ENCODE assay signal across 9 cellular contexts in genomic region chr19:55676889-55677505, GRCh38. TPM values are rescaled to one million over a fixed set of nuclear protein-coding genes. Genes with fewer than 3 reads are reported as not detected.
DNase-seq lines count a peak whose midpoint lies in the region; ATAC-seq, FAIRE-seq and TF ChIP-seq lines count a peak whose summit lies in the region.
"Had no signal": no experiment of that assay in that cellular context is flagged by ENCODE, and none has a peak within 500 bp of the region (broad histone marks: within the 10 kb centered on the region; RNA-seq: fewer than 3 reads in every experiment).

No MANE protein-coding gene starts in this region.

- ATAC-seq in GM23338 (no peak), GM12878 (no peak)

- no peaks in the 10 kb centered on the region for H3K9me3 ChIP-seq in GM12878 (replicated peaks; ENCODE audit: control insufficient read depth, insufficient read depth, low read length)
- no peaks in the 10 kb centered on the region for H3K9me3 ChIP-seq in mucosa of stomach (ENCODE audit: control insufficient read depth, low read length)

- H3K4me1 ChIP-seq in ACC112 (ENCODE audit: control insufficient read depth, insufficient read depth, low read length, unreplicated experiment) (peaks cover 49% of the 10 kb centered on the region), GM23338 (ENCODE audit: insufficient read depth) (peaks cover 30% of the 10 kb centered on the region), GM12878 (ENCODE audit: control insufficient read depth, insufficient read depth, low read length) (peaks cover 29% of the 10 kb centered on the region), mucosa of stomach (ENCODE audit: control insufficient read depth, insufficient read depth, low read length) (peaks cover 53% of the 10 kb centered on the region)

- peak overlapping the region; percentile 96 for H3K4me3 Mint-ChIP-seq in GM23338

- TF ChIP-seq RAD21 in GM12878 (IDR thresholded peaks at IDR 0.05; ENCODE audit: insufficient read depth, low read depth, low read length): no peak

- DNase-seq in GM23338 (ENCODE audit: low spot score) (no peak), GM12878 (ENCODE audit: low read depth, low spot score) (no peak), NCI-H1105 (lab: John Stamatoyannopoulos, UW) (no peak), GM13976 (ENCODE audit: low spot score) (no peak), foreskin melanocyte (no peak)
- no peak for DNase-seq in activated CD4-positive, CD25-positive, alpha-beta regulatory T cell treated with anti-CD3 and anti-CD28 coated beads, Interleukin-2, amount 50 U/mL, for 72 hours
- DNase-seq: NCI-H510A treated with DMSO at 0.1 percent for 48 hours had no signal

- H3K4me3 ChIP-seq in ACC112 (ENCODE audit: low read depth, low read length) (peak overlapping the region; percentile 98), GM23338 (peak overlapping the region; percentile 96; the same call in 1 of the 2 replicates), GM12878 (peak overlapping the region; percentile 92), mucosa of stomach (ENCODE audit: low read length) (peak overlapping the region; percentile 16)

- FAIRE-seq in GM12878 (lab: Jason Lieb, UNC): no peak

- H3K27ac ChIP-seq in ACC112 (ENCODE audit: low read depth, low read length): no peak overlapping the region
- H3K27ac ChIP-seq in GM23338 (ENCODE audit: low read depth): no peak overlapping the region
- peak overlapping the region; percentile 94 for H3K27ac ChIP-seq in GM12878 (ENCODE audit: control insufficient read depth, insufficient read depth)

- POLR2A ChIA-PET in GM12878 (lab: Charles Lee): interaction anchor here (0.8 to 1.8 kb wide), 7 partner anchors 18 to 78 kb away, joined by 3 to 7 read pairs (median 5); partner anchors contain the start of genes U2AF2, ZNF581 and ZNF865

- no peak overlapping the region; the same call in 1 of the 2 replicates for H3K27ac Mint-ChIP-seq in GM23338

- peaks cover 20% of the 10 kb centered on the region for H3K27me3 Mint-ChIP-seq in GM23338 (ENCODE audit: insufficient read depth, low read depth, poor library complexity)

- peaks cover 26% of the 10 kb centered on the region; the same call in 1 of the 2 replicates for H3F3A ChIP-seq in GM23338 (replicated peaks; ENCODE audit: low read depth)

- H3K9me2 ChIP-seq in GM23338 (ENCODE audit: insufficient read depth): no peaks in the 10 kb centered on the region

- H3K4me2 ChIP-seq in GM23338: 0 out of 2 replicates have a peak overlapping the region, but pooled peaks have one; percentile 98
- H3K4me2 ChIP-seq in GM12878 (ENCODE audit: control insufficient read depth, insufficient read depth): peak overlapping the region; percentile 100

- in situ Hi-C loops in GM12878 (cut with MboI): loop anchor here (5.0 kb wide), 1 partner anchor 130 kb away; no protein-coding TSS in a partner anchor
- in situ Hi-C loops in GM13976 (cut with MboI; ENCODE audit: low sequenced_read_pairs, unreplicated experiment): no loop called here

- RAD21 ChIA-PET in GM12878 (lab: Charles Lee; ENCODE audit: unreplicated experiment): interaction anchor here (1.0 to 2.0 kb wide), 5 partner anchors 20 to 47 kb away, joined by 4 to 9 read pairs (median 6); partner anchors contain the start of gene U2AF2

- intact Hi-C loops in GM12878 (cut with micrococcal nuclease; ENCODE audit: unreplicated experiment): loop anchor here (5.0 kb wide), 2 partner anchors 35 to 655 kb away; partner anchors contain the start of genes ZNF580 and ZNF581

- TF ChIP-seq CTCF in GM23338 (conservative IDR thresholded peaks at IDR 0.05; ENCODE audit: low read depth in 2 of 2): no peak
- TF ChIP-seq CTCF in GM12878 (IDR thresholded peaks at IDR 0.05 in 2 of 3, conservative IDR thresholded peaks at IDR 0.05 in 1 of 3; ENCODE audit: control insufficient read depth in 2 of 3, extremely low read depth in 1 of 3, insufficient read depth in 1 of 3, low read depth in 3 of 3, low read length in 3 of 3): no peak
- TF ChIP-seq CTCF in GM13976 (IDR thresholded peaks at IDR 0.05; ENCODE audit: borderline replicate concordance, control extremely low read depth, extremely low read depth, insufficient read depth, missing control alignments): no peak

- TF ChIP-seq EP300 in GM12878 (IDR thresholded peaks at IDR 0.05; ENCODE audit: borderline replicate concordance in 1 of 2, control insufficient read depth in 1 of 2, low read depth in 2 of 2, low read length in 2 of 2): no peak

- CTCF ChIA-PET in GM12878 (lab: Yijun Ruan, JAX): interaction anchor here (0.8 to 3.3 kb wide), 7 partner anchors 23 to 173 kb away, joined by 3 to 14 read pairs (median 5); partner anchors contain the start of genes CCDC106 and U2AF2

- WGBS in GM12878 (ENCODE audit: insufficient coverage, insufficient replicate concordance, low lambda C conversion rate, missing lambda C conversion rate): 0% methylated on average over 7 of the region's 7 CpGs

- TF ChIP-seq POLR2A in GM12878 (IDR thresholded peaks at IDR 0.05; ENCODE audit: low read depth, low read length): no peak

- H3K36me3 ChIP-seq in ACC112 (ENCODE audit: insufficient read depth, low read length): peaks cover 7% of the 10 kb centered on the region; the same call in 1 of the 2 replicates
- peaks cover 8% of the 10 kb centered on the region; the same call in 1 of the 2 replicates for H3K36me3 ChIP-seq in GM23338 (ENCODE audit: insufficient read depth)
- peaks cover 15 to 20% of the 10 kb centered on the region in 2 experiments for H3K36me3 ChIP-seq in GM12878 (ENCODE audit: control insufficient read depth in 2 of 2, insufficient read depth in 2 of 2, low read length in 1 of 2)
- H3K36me3 ChIP-seq in mucosa of stomach (ENCODE audit: control insufficient read depth, insufficient read depth, low read length): peaks cover 32% of the 10 kb centered on the region

- no peaks in the 10 kb centered on the region for H3K27me3 ChIP-seq in ACC112 (ENCODE audit: insufficient read depth, low read length)
- H3K27me3 ChIP-seq in GM23338 (ENCODE audit: insufficient read depth): no peaks in the 10 kb centered on the region
- H3K27me3 ChIP-seq in GM12878 (replicated peaks in 1 of 2; ENCODE audit: control insufficient read depth in 2 of 2, insufficient read depth in 2 of 2, low read length in 1 of 2): no peaks in the 10 kb centered on the region
- H3K27me3 ChIP-seq in mucosa of stomach (ENCODE audit: control insufficient read depth, insufficient read depth, low read length): no peaks in the 10 kb centered on the region

- no TSS peak for BruUV-seq in GM12878 (replicated peaks; lab: Mats Ljungman, UMichigan)

- peaks cover 4% of the 10 kb centered on the region; the same call in 2 of the 3 replicates for H3K9me3 Mint-ChIP-seq in GM23338

- H3K36me3 Mint-ChIP-seq in GM23338 (ENCODE audit: low read depth): peaks cover 50% of the 10 kb centered on the region

- peaks cover 48% of the 10 kb centered on the region for H4K20me1 ChIP-seq in GM23338 (replicated peaks; ENCODE audit: insufficient read depth)
- peaks cover 6% of the 10 kb centered on the region; the same call in 1 of the 2 replicates for H4K20me1 ChIP-seq in GM12878 (ENCODE audit: control insufficient read depth, insufficient read depth)

- H2AFZ ChIP-seq in ACC112 (ENCODE audit: low read length, unreplicated experiment): no peak overlapping the region
- H2AFZ ChIP-seq in GM23338: no peak overlapping the region
- H2AFZ ChIP-seq in GM12878 (ENCODE audit: control insufficient read depth, low read depth, low read length): no peak overlapping the region

- H3K4me1 Mint-ChIP-seq in GM23338: peaks cover 25% of the 10 kb centered on the region

- SMC1A ChIA-PET in GM12878 (lab: Charles Lee; ENCODE audit: uncharacterized antibody, unreplicated experiment): interaction anchor here (0.6 to 3.0 kb wide), 5 partner anchors 20 to 1207 kb away, joined by 3 to 11 read pairs (median 3); partner anchors contain the start of gene U2AF2

- peak overlapping the region; percentile 97 for H3K9ac ChIP-seq in GM12878 (ENCODE audit: control insufficient read depth, insufficient read depth, low read length)
- H3K9ac ChIP-seq in mucosa of stomach (ENCODE audit: low read length): peak overlapping the region; percentile 91

- H3K79me2 ChIP-seq in ACC112 (ENCODE audit: control insufficient read depth, insufficient read depth, low read length, unreplicated experiment) (peaks cover 77% of the 10 kb centered on the region), GM23338 (replicated peaks; ENCODE audit: insufficient read depth) (peaks cover 62% of the 10 kb centered on the region), GM12878 (ENCODE audit: control insufficient read depth, insufficient read depth, low read length) (peaks cover 62% of the 10 kb centered on the region)

RNA-seq across cellular contexts. Expression of gene EPN1, which starts 2.0 kb away (rescaled TPM):
- 208 and 223 TPM in 2 replicates for total RNA-seq in GM23338 (2014; rRNA removed; shearing (Covaris generic))
- polyA plus RNA-seq in GM23338 (2016; fragmentation: Nextera tagmentation; extraction: Ambion mirVana) (47.1 and 48.9 TPM in 2 replicates), GM12878 (2011; rRNA removed) (3.4 and 9.3 TPM in 2 replicates), GM12878 (2014; fragmentation: Illumina TruSeq; extraction: Trizol) (2.0 and 6.8 TPM in 2 replicates), GM12878 (2014; fragmentation: Nextera tagmentation; extraction: Ambion mirVana) (under 1 TPM; 0.11 to 0.16 TPM), GM12878 (2014; rRNA removed) (36.9 and 47.0 TPM in 2 replicates), GM12878 (2016; fragmentation: Nextera tagmentation; extraction: Ambion mirVana) (10 to 100 TPM; 21.8 to 22.1 TPM)
- 21.7 and 25.6 TPM in 2 replicates for total RNA-seq in GM12878 (2013; cell fraction: nucleolus; rRNA removed)
- total RNA-seq in GM12878 (2014; rRNA removed) (7.7 and 12.0 TPM in 2 replicates), GM12878 (2014; rRNA removed; fragmentation: Illumina TruSeq; extraction: Trizol) (4.7 and 6.2 TPM in 2 replicates), GM12878 (2021) (79.8 and 88.5 TPM in 2 replicates)
- polyA plus RNA-seq in GM12878 (2011; ENCODE audit: low read depth): 7.1 TPM
- 18.3 and 23.2 TPM in 2 replicates for polyA plus RNA-seq in GM12878 (2011; cell fraction: cytosol; rRNA removed)
- polyA plus RNA-seq in GM12878 (2011; cell fraction: nucleus; rRNA removed): 35.8 and 58.4 TPM in 2 replicates
- 28.6 and 36.3 TPM in 2 replicates for polyA plus RNA-seq in GM12878 (2012)
- polyA minus RNA-seq in GM12878 (2011; rRNA and poly(A)+ RNA removed): 19.7 and 22.3 TPM in 2 replicates
- polyA minus RNA-seq in GM12878 (2011; cell fraction: cytosol; rRNA and poly(A)+ RNA removed): 18.9 and 25.0 TPM in 2 replicates
- polyA minus RNA-seq in GM12878 (2011; cell fraction: nucleus; rRNA and poly(A)+ RNA removed): 9.1 and 13.6 TPM in 2 replicates

RNA-seq across cellular contexts. Expression of gene U2AF2, which starts 22.2 kb away (rescaled TPM):
- total RNA-seq in GM23338 (2014; rRNA removed; shearing (Covaris generic)): 233 and 234 TPM in 2 replicates
- polyA plus RNA-seq in GM23338 (2016; fragmentation: Nextera tagmentation; extraction: Ambion mirVana): 73.1 and 75.2 TPM in 2 replicates
- 46.0 and 50.9 TPM in 2 replicates for total RNA-seq in GM12878 (2013; cell fraction: nucleolus; rRNA removed)
- 204 and 228 TPM in 2 replicates for total RNA-seq in GM12878 (2014; rRNA removed)
- 112 and 121 TPM in 2 replicates for total RNA-seq in GM12878 (2014; rRNA removed; fragmentation: Illumina TruSeq; extraction: Trizol)
- 308 and 338 TPM in 2 replicates for total RNA-seq in GM12878 (2021)
- 59.4 TPM for polyA plus RNA-seq in GM12878 (2011; ENCODE audit: low read depth)
- 54.9 and 140 TPM in 2 replicates for polyA plus RNA-seq in GM12878 (2011; rRNA removed)
- 239 and 270 TPM in 2 replicates for polyA plus RNA-seq in GM12878 (2011; cell fraction: cytosol; rRNA removed)
- polyA plus RNA-seq in GM12878 (2011; cell fraction: nucleus; rRNA removed): 425 and 604 TPM in 2 replicates
- polyA plus RNA-seq in GM12878 (2012): 148 and 173 TPM in 2 replicates
- 50.9 and 141 TPM in 2 replicates for polyA plus RNA-seq in GM12878 (2014; fragmentation: Illumina TruSeq; extraction: Trizol)
- polyA plus RNA-seq in GM12878 (2014; fragmentation: Nextera tagmentation; extraction: Ambion mirVana): 1 to 10 TPM; 3.0 to 8.3 TPM
- polyA plus RNA-seq in GM12878 (2014; rRNA removed): 284 and 360 TPM in 2 replicates
- polyA plus RNA-seq in GM12878 (2016; fragmentation: Nextera tagmentation; extraction: Ambion mirVana): 10 to 100 TPM; 46.2 to 48.9 TPM
- polyA minus RNA-seq in GM12878 (2011; rRNA and poly(A)+ RNA removed): 61.6 and 111 TPM in 2 replicates
- polyA minus RNA-seq in GM12878 (2011; cell fraction: cytosol; rRNA and poly(A)+ RNA removed): 60.9 and 65.2 TPM in 2 replicates
- polyA minus RNA-seq in GM12878 (2011; cell fraction: nucleus; rRNA and poly(A)+ RNA removed): 63.1 and 102 TPM in 2 replicates

RNA-seq across cellular contexts. Expression of gene CCDC106, which starts 29.0 kb away (rescaled TPM):
- 8.2 and 12.0 TPM in 2 replicates for total RNA-seq in GM23338 (2014; rRNA removed; shearing (Covaris generic))
- polyA plus RNA-seq in GM23338 (2016; fragmentation: Nextera tagmentation; extraction: Ambion mirVana) (17.6 and 19.9 TPM in 2 replicates), GM12878 (2011; rRNA removed) (7.8 and 16.4 TPM in 2 replicates), GM12878 (2014; fragmentation: Illumina TruSeq; extraction: Trizol) (7.7 and 19.2 TPM in 2 replicates), GM12878 (2014; fragmentation: Nextera tagmentation; extraction: Ambion mirVana) (under 1 TPM; 0.04 to 0.14 TPM), GM12878 (2014; rRNA removed) (35.9 and 39.9 TPM in 2 replicates), GM12878 (2016; fragmentation: Nextera tagmentation; extraction: Ambion mirVana) (10 to 100 TPM; 20.4 to 25.7 TPM)
- 8.3 and 8.6 TPM in 2 replicates for total RNA-seq in GM12878 (2013; cell fraction: nucleolus; rRNA removed)
- total RNA-seq in GM12878 (2014; rRNA removed) (19.2 and 22.5 TPM in 2 replicates), GM12878 (2014; rRNA removed; fragmentation: Illumina TruSeq; extraction: Trizol) (11.9 and 12.7 TPM in 2 replicates), GM12878 (2021) (33.1 and 34.2 TPM in 2 replicates)
- polyA plus RNA-seq in GM12878 (2011; ENCODE audit: low read depth): 5.6 TPM
- 17.5 and 27.2 TPM in 2 replicates for polyA plus RNA-seq in GM12878 (2011; cell fraction: cytosol; rRNA removed)
- 38.1 and 48.1 TPM in 2 replicates for polyA plus RNA-seq in GM12878 (2011; cell fraction: nucleus; rRNA removed)
- 27.7 and 32.6 TPM in 2 replicates for polyA plus RNA-seq in GM12878 (2012)
- 3.4 and 7.2 TPM in 2 replicates for polyA minus RNA-seq in GM12878 (2011; rRNA and poly(A)+ RNA removed)
- 5.5 and 7.0 TPM in 2 replicates for polyA minus RNA-seq in GM12878 (2011; cell fraction: cytosol; rRNA and poly(A)+ RNA removed)
- polyA minus RNA-seq in GM12878 (2011; cell fraction: nucleus; rRNA and poly(A)+ RNA removed): 6.4 and 14.4 TPM in 2 replicates

RNA-seq across cellular contexts. Expression of gene ZNF581, which starts 33.5 kb away (rescaled TPM):
- total RNA-seq in GM23338 (2014; rRNA removed; shearing (Covaris generic)): 67.2 and 87.6 TPM in 2 replicates
- polyA plus RNA-seq in GM23338 (2016; fragmentation: Nextera tagmentation; extraction: Ambion mirVana): 48.5 and 50.7 TPM in 2 replicates
- 5.3 and 7.2 TPM in 2 replicates for total RNA-seq in GM12878 (2013; cell fraction: nucleolus; rRNA removed)
- 22.1 and 25.4 TPM in 2 replicates for total RNA-seq in GM12878 (2014; rRNA removed)
- total RNA-seq in GM12878 (2014; rRNA removed; fragmentation: Illumina TruSeq; extraction: Trizol): 14.0 and 14.1 TPM in 2 replicates
- 44.9 and 45.4 TPM in 2 replicates for total RNA-seq in GM12878 (2021)
- polyA plus RNA-seq in GM12878 (2011; ENCODE audit: low read depth): 31.2 TPM
- 13.5 and 19.1 TPM in 2 replicates for polyA plus RNA-seq in GM12878 (2011; rRNA removed)
- 27.8 and 34.4 TPM in 2 replicates for polyA plus RNA-seq in GM12878 (2011; cell fraction: cytosol; rRNA removed)
- 21.8 and 24.9 TPM in 2 replicates for polyA plus RNA-seq in GM12878 (2011; cell fraction: nucleus; rRNA removed)
- 43.7 and 58.1 TPM in 2 replicates for polyA plus RNA-seq in GM12878 (2012)
- 7.8 and 13.2 TPM in 2 replicates for polyA plus RNA-seq in GM12878 (2014; fragmentation: Illumina TruSeq; extraction: Trizol)
- 10 to 100 TPM in 1 of 2 experiments, 1 to 10 TPM in 1; 4.7 to 18.1 TPM for polyA plus RNA-seq in GM12878 (2014; fragmentation: Nextera tagmentation; extraction: Ambion mirVana)
- 39.6 and 45.3 TPM in 2 replicates for polyA plus RNA-seq in GM12878 (2014; rRNA removed)
- 10 to 100 TPM; 29.1 to 37.0 TPM for polyA plus RNA-seq in GM12878 (2016; fragmentation: Nextera tagmentation; extraction: Ambion mirVana)
- polyA minus RNA-seq in GM12878 (2011; rRNA and poly(A)+ RNA removed): 15.2 and 28.9 TPM in 2 replicates
- 11.5 and 15.8 TPM in 2 replicates for polyA minus RNA-seq in GM12878 (2011; cell fraction: cytosol; rRNA and poly(A)+ RNA removed)
- 6.0 and 9.0 TPM in 2 replicates for polyA minus RNA-seq in GM12878 (2011; cell fraction: nucleus; rRNA and poly(A)+ RNA removed)

RNA-seq across cellular contexts. Expression of gene ZNF580, which starts 36.2 kb away (rescaled TPM):
- 10.9 and 18.7 TPM in 2 replicates for total RNA-seq in GM23338 (2014; rRNA removed; shearing (Covaris generic))
- 23.6 and 23.9 TPM in 2 replicates for polyA plus RNA-seq in GM23338 (2016; fragmentation: Nextera tagmentation; extraction: Ambion mirVana)
- total RNA-seq in GM12878 (2013; cell fraction: nucleolus; rRNA removed): 16.2 and 23.0 TPM in 2 replicates
- total RNA-seq in GM12878 (2014; rRNA removed): 9.4 and 12.2 TPM in 2 replicates
- total RNA-seq in GM12878 (2014; rRNA removed; fragmentation: Illumina TruSeq; extraction: Trizol): 4.7 and 5.7 TPM in 2 replicates
- 31.8 and 34.2 TPM in 2 replicates for total RNA-seq in GM12878 (2021)
- polyA plus RNA-seq in GM12878 (2011; ENCODE audit: low read depth): 12.4 TPM
- polyA plus RNA-seq in GM12878 (2011; rRNA removed): 5.5 and 7.9 TPM in 2 replicates
- polyA plus RNA-seq in GM12878 (2011; cell fraction: cytosol; rRNA removed): 9.7 and 13.8 TPM in 2 replicates
- 50.7 and 83.1 TPM in 2 replicates for polyA plus RNA-seq in GM12878 (2011; cell fraction: nucleus; rRNA removed)
- 33.1 and 35.3 TPM in 2 replicates for polyA plus RNA-seq in GM12878 (2012)
- 5.3 and 7.4 TPM in 2 replicates for polyA plus RNA-seq in GM12878 (2014; fragmentation: Illumina TruSeq; extraction: Trizol)
- 1 to 10 TPM; 2.3 to 7.4 TPM for polyA plus RNA-seq in GM12878 (2014; fragmentation: Nextera tagmentation; extraction: Ambion mirVana)
- polyA plus RNA-seq in GM12878 (2014; rRNA removed): 27.1 and 30.2 TPM in 2 replicates
- polyA plus RNA-seq in GM12878 (2016; fragmentation: Nextera tagmentation; extraction: Ambion mirVana): 10 to 100 TPM; 24.7 to 25.3 TPM
- polyA minus RNA-seq in GM12878 (2011; rRNA and poly(A)+ RNA removed): 3.4 and 7.0 TPM in 2 replicates
- 5.5 and 8.0 TPM in 2 replicates for polyA minus RNA-seq in GM12878 (2011; cell fraction: cytosol; rRNA and poly(A)+ RNA removed)
- polyA minus RNA-seq in GM12878 (2011; cell fraction: nucleus; rRNA and poly(A)+ RNA removed): 8.2 and 17.3 TPM in 2 replicates

Comparison
In these comparisons a context has a peak if more than half of its experiments do, and no peak if none do; other contexts are left out.
1. H3K4me3 ChIP-seq: peak in every context shown above with its lines; median percentile 98 in ACC112; 96 in GM23338; 92 in GM12878; 16 in mucosa of stomach.